8 cellular contexts compared by ENCODE assay signal in the genomic region with DNA sequence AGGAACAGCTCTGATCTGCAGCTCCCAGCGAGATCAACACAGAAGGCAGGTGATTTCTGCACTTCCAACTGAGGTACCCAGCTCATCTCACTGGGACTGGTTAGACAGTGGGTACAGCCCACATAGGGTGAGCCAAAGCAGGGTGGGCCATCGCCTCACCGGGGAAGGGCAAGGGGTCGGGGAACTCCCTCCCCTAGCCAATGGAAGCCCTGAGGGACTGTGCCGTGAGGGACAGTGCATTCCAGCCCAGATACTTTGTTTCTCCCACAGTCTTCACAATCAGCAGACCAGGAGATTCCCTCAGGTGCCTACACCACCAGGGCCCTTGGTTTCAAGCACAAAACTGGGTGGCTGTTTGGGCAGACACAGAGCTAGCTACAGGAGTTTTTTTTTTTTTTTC.
"Had no signal": no experiment of that assay in that cellular context is flagged by ENCODE, and none has a peak within 500 bp of the region (broad histone marks: within the 10 kb centered on the region; RNA-seq: fewer than 3 reads in every experiment).

No MANE protein-coding gene starts in this region.

- H3K4me3 ChIP-seq: GM12878 had no signal

- FAIRE-seq: G401.6, GM12878, GM12891, GM12892, GM18507, GM19239 had no signal

- DNase-seq: GDM1, GF-D8 had no signal

- ATAC-seq: GM12878 had no signal
